30 cellular contexts compared by ENCODE assay signal in the genomic region with DNA sequence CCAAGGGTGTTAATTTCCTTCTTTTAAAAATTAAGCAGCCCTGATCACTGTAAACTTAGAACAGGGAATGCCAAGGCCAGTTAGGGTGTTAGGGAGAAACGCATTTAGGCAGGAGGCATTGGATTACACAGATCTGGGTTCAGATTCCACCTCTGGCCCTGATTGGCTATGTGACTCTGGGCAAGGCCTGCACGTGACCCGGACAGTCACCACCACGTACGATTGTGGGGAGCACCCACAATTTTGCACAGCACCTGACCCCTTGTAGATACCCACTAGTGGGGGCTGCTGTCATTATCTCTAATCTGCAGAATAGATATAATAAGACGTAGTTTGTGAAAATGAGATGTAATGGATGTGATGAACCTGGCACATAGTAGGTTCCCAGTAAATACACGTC.
"Had no signal": no experiment of that assay in that cellular context is flagged by ENCODE, and none has a peak within 500 bp of the region (broad histone marks: within the 10 kb centered on the region; RNA-seq: fewer than 3 reads in every experiment).

No MANE protein-coding gene starts in this region.

- H3K27ac ChIP-seq: ascending aorta, body of pancreas, Peyer's patch, RWPE1, SJSA1 had no signal

- DNase-seq: activated CD4-positive, alpha-beta T cell treated with anti-CD3 and anti-CD28 coated beads for 1 hour; activated CD4-positive, alpha-beta T cell treated with anti-CD3 and anti-CD28 coated beads, Interleukin-2, amount 10 ng/mL, durations not matched to agents 24 days and 14 days; activated CD4-positive, alpha-beta T cell treated with anti-CD3 and anti-CD28 coated beads, Interleukin-2, amount 50 U/mL, for 48 hours; activated CD8-positive, alpha-beta memory T cell treated with anti-CD3 and anti-CD28 coated beads, Interleukin-2, amount 10 ng/mL, durations not matched to agents 7 days and 5 days; activated effector memory CD4-positive, alpha-beta T cell treated with Interleukin-2 at 50 U/mL for 16 hours; activated naive CD4-positive, alpha-beta T cell treated with Interleukin-2 at 50 U/mL for 16 hours; activated naive CD8-positive, alpha-beta T cell treated with anti-CD3 and anti-CD28 coated beads, Interleukin-2, amount 50 U/mL, for 24 hours; activated T-cell treated with anti-CD3 and anti-CD28 coated beads, Interleukin-2, amount 50 U/mL, for 24 hours; amniotic stem cell; body of pancreas; central memory CD4-positive, alpha-beta T cell; KG1; NCI-H1092; NCI-H1417; NCI-H1930; NCI-H345; NCI-H510A; NCI-H69; NK-92 treated with Interleukin-12 subunit alpha and Interleukin-12 subunit beta, amount 100 ng/mL, for 24 hours; OCI-M1; Peyer's patch; SHP77; SW 1271 had no signal

- FAIRE-seq: bronchial epithelial cell had no signal

- ATAC-seq: activated CD8-positive, alpha-beta memory T cell treated with anti-CD3 and anti-CD28 coated beads, Interleukin-2, amount 10 ng/mL, durations not matched to agents 7 days and 5 days; activated naive CD4-positive, alpha-beta T cell treated with anti-CD3 and anti-CD28 coated beads, Interleukin-2, amount 50 U/mL, for 72 hours; activated naive CD8-positive, alpha-beta T cell treated with anti-CD3 and anti-CD28 coated beads, Interleukin-2, amount 50 U/mL, for 24 hours; body of pancreas; SK-N-SH treated with all-trans-retinoic acid at 6 μM for 48 hours; WTC11 had no signal

- H3K9me3 ChIP-seq: ascending aorta, body of pancreas, Peyer's patch, SJSA1 had no signal

- H3K4me3 ChIP-seq: ascending aorta, body of pancreas, Peyer's patch, SJSA1 had no signal

- H3K4me1 ChIP-seq: body of pancreas, Peyer's patch had no signal

- H3K36me3 ChIP-seq: ascending aorta, Peyer's patch, SJSA1 had no signal

- H3K27me3 ChIP-seq: ascending aorta, body of pancreas, Peyer's patch had no signal
